Comparison of ENCODE assay signal across 8 cellular contexts in genomic region chr11:9002920-9003572, GRCh38. TPM values are rescaled to one million over a fixed set of nuclear protein-coding genes. Genes with fewer than 3 reads are reported as not detected.
DNase-seq lines count a peak whose midpoint lies in the region; ATAC-seq and TF ChIP-seq lines count a peak whose summit lies in the region.

No MANE protein-coding gene starts in this region.

- H3K4me3 ChIP-seq in AG10803 (ENCODE audit: low read length) (peak overlapping the region; percentile 62), astrocyte of the spinal cord (ENCODE audit: low read depth, low read length) (peak overlapping the region; percentile 48), mononuclear cell (ENCODE audit: low read length) (peak overlapping the region; percentile 27)

- no peaks in the 10 kb centered on the region for H3K9me3 Mint-ChIP-seq in HFFc6

- H3K4me3 Mint-ChIP-seq in HFFc6: peak overlapping the region; percentile 89

- H3K27me3 Mint-ChIP-seq in HFFc6 (ENCODE audit: insufficient read depth): peaks cover 22% of the 10 kb centered on the region

- no peaks in the 10 kb centered on the region for H3K9me3 ChIP-seq in mononuclear cell (ENCODE audit: low read depth, low read length)

- in situ Hi-C loops in astrocyte of the spinal cord (cut with HindIII; ENCODE audit: low sequenced_read_pairs): no loop called here

- TF ChIP-seq CTCF in AG10803 (conservative IDR thresholded peaks at IDR 0.05; ENCODE audit: low read length): no peak
- no peak for TF ChIP-seq CTCF in HFFc6 (IDR thresholded peaks at IDR 0.05)
- no peak for TF ChIP-seq CTCF in astrocyte of the spinal cord (IDR thresholded peaks at IDR 0.05; ENCODE audit: low read depth, low read length)

- no peak for DNase-seq in AG10803 (ENCODE audit: low read depth)
- DNase-seq in HFFc6: no peak
- no peak for DNase-seq in astrocyte of the spinal cord (ENCODE audit: low read depth, low spot score)
- no peak for DNase-seq in NCI-H226
- DNase-seq in left lobe of liver (ENCODE audit: low spot score): no peak
- no peak for DNase-seq in kidney glomerular epithelial cell (lab: John Stamatoyannopoulos, UW)

- peaks cover 38% of the 10 kb centered on the region for H3K4me1 Mint-ChIP-seq in HFFc6 (ENCODE audit: low read depth)

- peak overlapping the region; percentile 80 for H3K27ac Mint-ChIP-seq in HFFc6

- H3K4me1 ChIP-seq in mononuclear cell (ENCODE audit: insufficient read depth, low read length): peaks cover 38% of the 10 kb centered on the region

- no peak for ATAC-seq in left lobe of liver
- ATAC-seq in GM18858 (IDR thresholded peaks at IDR 0.05; ENCODE audit: unreplicated experiment): no peak

- H3K27me3 ChIP-seq in mononuclear cell (ENCODE audit: insufficient read depth, low read length): peaks cover 60% of the 10 kb centered on the region

- peaks cover 5% of the 10 kb centered on the region for H3K36me3 Mint-ChIP-seq in HFFc6 (ENCODE audit: low read depth)

RNA-seq across cellular contexts. Expression of gene NRIP3, which starts 0.8 kb away (rescaled TPM):
- 10 to 100 TPM in 4 of 6 experiments, 1 to 10 TPM in 2; 7.8 to 18.6 (median 16.2) TPM for total RNA-seq in HFFc6 (2021; fragmentation: NEBNext Ultra II Directional; extraction: Animal tissue kit (Norgen Biotek cat#: 25700))
- total RNA-seq in mononuclear cell (11.5 TPM), left lobe of liver (0.05 TPM)

RNA-seq across cellular contexts. Expression of gene TMEM9B, which starts 38.8 kb away (rescaled TPM):
- total RNA-seq in HFFc6 (2021; fragmentation: NEBNext Ultra II Directional; extraction: Animal tissue kit (Norgen Biotek cat#: 25700)): 10 to 100 TPM; 50.0 to 66.0 (median 59.7) TPM
- total RNA-seq in mononuclear cell (40.9 TPM), left lobe of liver (13.8 TPM)
